ENCODE assay signal across 21 cellular contexts in genomic region chr10:67433276-67433675, GRCh38.
"Had no signal": no experiment of that assay in that cellular context is flagged by ENCODE, and none has a peak within 500 bp of the region (broad histone marks: within the 10 kb centered on the region; RNA-seq: fewer than 3 reads in every experiment).

No MANE protein-coding gene starts in this region.

- DNase-seq: activated CD4-positive, alpha-beta memory T cell treated with anti-CD3 and anti-CD28 coated beads, Interleukin-2, amount 10 ng/mL, durations not matched to agents 7 days and 5 days; activated CD4-positive, alpha-beta T cell treated with anti-CD3 and anti-CD28 coated beads for 36 hours; activated CD4-positive, alpha-beta T cell treated with anti-CD3 and anti-CD28 coated beads, Interleukin-2, amount 50 U/mL, for 1 hour; activated gamma-delta T cell; activated naive CD4-positive, alpha-beta T cell treated with anti-CD3 and anti-CD28 coated beads for 36 hours; activated T-cell treated with anti-CD3 and anti-CD28 coated beads for 4 hours; activated T-cell treated with anti-CD3 and anti-CD28 coated beads, Interleukin-2, amount 50 U/mL, for 48 hours; brain microvascular endothelial cell; cerebellar nuclear complex; NCI-H1105 treated with DMSO at 0.1 percent for 48 hours; NCI-H1436 treated with DMSO at 0.1 percent for 48 hours; NCI-H187; NCI-H2081; NCI-H510A treated with DMSO at 0.1 percent for 48 hours; NCI-H69; Peyer's patch; SHP77; T-helper 1 cell; WERI-Rb-1 had no signal

- H3K27ac ChIP-seq: brain microvascular endothelial cell, Peyer's patch, RWPE1, WERI-Rb-1 had no signal

- H3K4me3 ChIP-seq: Peyer's patch had no signal

- ATAC-seq: activated CD4-positive, alpha-beta T cell treated with anti-CD3 and anti-CD28 coated beads for 36 hours; activated T-helper 17 cell treated with anti-CD3 and anti-CD28 coated beads, Interleukin-2, amount 50 U/mL, for 72 hours had no signal

- H3K27me3 ChIP-seq: brain microvascular endothelial cell, Peyer's patch had no signal

- H3K9me3 ChIP-seq: Peyer's patch had no signal

- H3K4me1 ChIP-seq: Peyer's patch had no signal

- H3K36me3 ChIP-seq: brain microvascular endothelial cell, Peyer's patch, WERI-Rb-1 had no signal
